In the genomic region with DNA sequence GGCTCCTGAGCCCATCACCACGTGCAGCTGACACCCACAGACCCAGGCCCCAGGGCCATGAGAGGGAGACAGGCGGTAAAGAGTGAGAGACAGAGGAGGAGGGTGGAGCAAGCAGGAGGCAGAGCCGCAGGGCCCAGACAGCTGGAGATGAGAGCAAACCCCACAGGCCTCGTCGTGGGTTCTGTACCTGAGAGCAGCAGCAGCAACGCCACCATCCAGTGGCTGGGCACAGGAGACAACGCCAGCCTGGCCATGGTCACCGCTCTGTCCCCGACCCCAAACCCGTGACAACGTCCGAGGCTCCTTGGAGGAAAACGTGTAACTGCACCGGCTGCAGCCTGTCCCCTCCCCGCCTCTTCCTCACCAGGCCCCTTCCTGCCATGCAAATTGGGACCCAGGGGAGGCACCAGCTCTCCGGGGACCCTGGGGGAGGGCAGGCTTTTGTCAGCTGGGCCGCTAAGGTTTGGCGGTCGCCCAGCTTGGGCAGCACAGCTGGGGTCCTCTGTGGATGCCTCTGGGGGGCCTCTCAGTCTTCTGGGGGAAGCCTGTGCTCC, we compare ENCODE assay signal across 1 cellular context.
TF ChIP-seq lines count a peak whose summit lies in the region.

A gene (minus strand): TSS at position 324 of the 554 bp plus-strand sequence. CDS start 70 bp downstream, at position 254.

TF ChIP-seq in H1, 55 proteins besides CTCF, POLR2A, EP300 and RAD21 (continued from another document):
- TF ChIP-seq, protein P1, sequence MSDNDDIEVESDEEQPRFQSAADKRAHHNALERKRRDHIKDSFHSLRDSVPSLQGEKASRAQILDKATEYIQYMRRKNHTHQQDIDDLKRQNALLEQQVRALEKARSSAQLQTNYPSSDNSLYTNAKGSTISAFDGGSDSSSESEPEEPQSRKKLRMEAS (IDR thresholded peaks at IDR 0.05), result no peak
- TF ChIP-seq, protein P2, sequence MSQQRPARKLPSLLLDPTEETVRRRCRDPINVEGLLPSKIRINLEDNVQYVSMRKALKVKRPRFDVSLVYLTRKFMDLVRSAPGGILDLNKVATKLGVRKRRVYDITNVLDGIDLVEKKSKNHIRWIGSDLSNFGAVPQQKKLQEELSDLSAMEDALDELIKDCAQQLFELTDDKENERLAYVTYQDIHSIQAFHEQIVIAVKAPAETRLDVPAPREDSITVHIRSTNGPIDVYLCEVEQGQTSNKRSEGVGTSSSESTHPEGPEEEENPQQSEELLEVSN (IDR thresholded peaks at IDR 0.05), result no peak
- TF ChIP-seq RXRA (IDR thresholded peaks at IDR 0.05; ENCODE audit: insufficient read depth, low read depth, low read length) (no peak), CTBP2 (IDR thresholded peaks at IDR 0.05; ENCODE audit: borderline replicate concordance, insufficient read depth, insufficient read length, low read length) (no peak), BACH1 (IDR thresholded peaks at IDR 0.05; ENCODE audit: low read length) (no peak), YY1 (IDR thresholded peaks at IDR 0.05; ENCODE audit: low read depth, low read length) (no peak)
TF ChIP-seq in H1: peak in this region for 0.
